Comparison of ENCODE assay signal across 22 cellular contexts in genomic region chr3:123774474-123774873, GRCh38.
"Had no signal": no experiment of that assay in that cellular context is flagged by ENCODE, and none has a peak within 500 bp of the region (broad histone marks: within the 10 kb centered on the region; RNA-seq: fewer than 3 reads in every experiment).

No MANE protein-coding gene starts in this region.

- H3K27me3 ChIP-seq: brain microvascular endothelial cell, colonic mucosa, right atrium auricular region, stomach, tibial nerve, uterus had no signal

- DNase-seq: activated CD4-positive, alpha-beta T cell treated with anti-CD3 and anti-CD28 coated beads, Interleukin-2, amount 10 ng/mL, durations not matched to agents 24 days and 14 days; activated CD4-positive, CD25-positive, alpha-beta regulatory T cell; activated CD8-positive, alpha-beta T cell treated with anti-CD3 and anti-CD28 coated beads for 36 hours; activated naive CD4-positive, alpha-beta T cell treated with Interleukin-2 at 50 U/mL for 16 hours; activated naive CD8-positive, alpha-beta T cell treated with anti-CD3 and anti-CD28 coated beads, Interleukin-2, amount 10 ng/mL, durations not matched to agents 7 days and 5 days; activated T-cell treated with anti-CD3 and anti-CD28 coated beads, Interleukin-2, amount 50 U/mL, for 1 hour; brain microvascular endothelial cell; central memory CD4-positive, alpha-beta T cell; left colon; lower lobe of right lung; occipital lobe; small intestine; stimulated activated CD4-positive, alpha-beta T cell treated with anti-CD3 and anti-CD28 coated beads, Interleukin-15, amount 100 ng/mL, for 24 hours; stimulated activated CD4-positive, alpha-beta T cell treated with anti-CD3 and anti-CD28 coated beads, Interleukin-4, amount 100 ng/mL, for 1 hour; stomach; T1000 had no signal

- H3K4me1 ChIP-seq: colonic mucosa, lower lobe of right lung had no signal

- H3K9me3 ChIP-seq: colonic mucosa, lower lobe of right lung, right atrium auricular region, stomach, tibial nerve, uterus had no signal

- H3K27ac ChIP-seq: brain microvascular endothelial cell, colonic mucosa, lower lobe of right lung, right atrium auricular region, tibial nerve had no signal

- H3K9me3 Mint-ChIP-seq: activated CD4-positive, alpha-beta T cell treated with anti-CD3 and anti-CD28 coated beads, Interleukin-2, amount 10 ng/mL, durations not matched to agents 24 days and 14 days; activated CD8-positive, alpha-beta T cell treated with anti-CD3 and anti-CD28 coated beads for 36 hours; activated naive CD8-positive, alpha-beta T cell treated with anti-CD3 and anti-CD28 coated beads, Interleukin-2, amount 10 ng/mL, durations not matched to agents 7 days and 5 days; activated T-helper 2 cell treated with anti-CD3 and anti-CD28 coated beads, Interferon-gamma antibody, Interleukin-2, Interleukin-4, amounts not matched to agents 10 μg/mL and 5 μg/mL and 100 μg/mL, durations not matched to agents 14 hours and 24 hours and 36 hours; nephron had no signal

- ATAC-seq: activated CD8-positive, alpha-beta T cell treated with anti-CD3 and anti-CD28 coated beads for 36 hours; left colon had no signal

- H3K27ac Mint-ChIP-seq: activated CD4-positive, alpha-beta T cell treated with anti-CD3 and anti-CD28 coated beads, Interleukin-2, amount 10 ng/mL, durations not matched to agents 24 days and 14 days; activated CD8-positive, alpha-beta T cell treated with anti-CD3 and anti-CD28 coated beads for 36 hours; activated naive CD8-positive, alpha-beta T cell treated with anti-CD3 and anti-CD28 coated beads, Interleukin-2, amount 10 ng/mL, durations not matched to agents 7 days and 5 days; activated T-helper 2 cell treated with anti-CD3 and anti-CD28 coated beads, Interferon-gamma antibody, Interleukin-2, Interleukin-4, amounts not matched to agents 10 μg/mL and 5 μg/mL and 100 μg/mL, durations not matched to agents 14 hours and 24 hours and 36 hours had no signal

- H3K36me3 ChIP-seq: brain microvascular endothelial cell, colonic mucosa, lower lobe of right lung, right atrium auricular region, stomach, tibial nerve, uterus had no signal

- H3K4me3 ChIP-seq: colonic mucosa, lower lobe of right lung, right atrium auricular region, stomach, tibial nerve, uterus had no signal

- H3K36me3 Mint-ChIP-seq: activated naive CD8-positive, alpha-beta T cell treated with anti-CD3 and anti-CD28 coated beads, Interleukin-2, amount 10 ng/mL, durations not matched to agents 7 days and 5 days had no signal

- H3K4me1 Mint-ChIP-seq: activated CD4-positive, alpha-beta T cell treated with anti-CD3 and anti-CD28 coated beads, Interleukin-2, amount 10 ng/mL, durations not matched to agents 24 days and 14 days; activated naive CD8-positive, alpha-beta T cell treated with anti-CD3 and anti-CD28 coated beads, Interleukin-2, amount 10 ng/mL, durations not matched to agents 7 days and 5 days had no signal

- H3K4me3 Mint-ChIP-seq: activated CD4-positive, alpha-beta T cell treated with anti-CD3 and anti-CD28 coated beads, Interleukin-2, amount 10 ng/mL, durations not matched to agents 24 days and 14 days; activated CD8-positive, alpha-beta T cell treated with anti-CD3 and anti-CD28 coated beads for 36 hours; activated naive CD8-positive, alpha-beta T cell treated with anti-CD3 and anti-CD28 coated beads, Interleukin-2, amount 10 ng/mL, durations not matched to agents 7 days and 5 days; nephron had no signal

- H3K27me3 Mint-ChIP-seq: activated CD8-positive, alpha-beta T cell treated with anti-CD3 and anti-CD28 coated beads for 36 hours had no signal
